ENCODE assay signal across 18 cellular contexts in the genomic region with DNA sequence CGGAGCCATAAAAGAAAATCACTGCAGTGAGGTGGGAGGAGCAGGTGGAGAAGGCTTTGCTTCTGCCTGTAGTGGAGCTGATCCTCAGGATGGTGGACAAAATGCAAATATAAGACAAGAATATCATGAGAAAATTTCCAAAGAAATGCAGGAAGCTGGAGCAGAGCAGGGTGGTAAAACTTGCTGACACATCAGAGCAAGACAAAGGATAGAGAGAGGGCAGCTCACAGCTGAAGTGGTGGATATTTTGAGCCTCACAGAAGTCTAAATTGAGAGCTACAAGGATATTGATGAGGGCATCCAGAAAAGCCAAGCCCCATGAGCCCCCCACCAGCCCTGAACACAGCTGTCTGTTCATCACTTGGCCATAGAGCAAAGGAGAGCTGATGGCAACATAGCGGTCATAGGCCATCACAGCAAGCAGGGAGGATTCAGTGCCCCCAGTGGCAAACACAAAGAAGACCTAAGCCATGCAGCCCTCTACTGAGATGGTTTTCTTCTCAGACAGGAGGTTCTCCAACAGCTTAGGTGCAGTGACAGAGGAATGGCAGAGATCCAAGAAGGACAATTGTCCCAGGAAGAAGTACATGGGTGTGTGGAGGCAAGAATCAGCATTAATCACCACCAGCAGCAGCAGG. TPM values are rescaled to one million over a fixed set of nuclear protein-coding genes. Genes with fewer than 3 reads are reported as not detected.
DNase-seq lines count a peak whose midpoint lies in the region; ATAC-seq, FAIRE-seq and TF ChIP-seq lines count a peak whose summit lies in the region.
"Had no signal": no experiment of that assay in that cellular context is flagged by ENCODE, and none has a peak within 500 bp of the region (broad histone marks: within the 10 kb centered on the region; RNA-seq: fewer than 3 reads in every experiment).

No MANE protein-coding gene starts in this region.

- H3K9me3 Mint-ChIP-seq in endodermal cell: no peaks in the 10 kb centered on the region
- no peaks in the 10 kb centered on the region for H3K9me3 Mint-ChIP-seq in activated naive CD4-positive, alpha-beta T cell treated with anti-CD3 and anti-CD28 coated beads for 36 hours
- H3K9me3 Mint-ChIP-seq: activated naive CD4-positive, alpha-beta T cell treated with anti-CD3 and anti-CD28 coated beads, Interleukin-2, amount 50 U/mL, for 72 hours had no signal

- POLR2A ChIA-PET in A549 (lab: Yijun Ruan, JAX): no interaction called here

- H3K27me3 Mint-ChIP-seq in endodermal cell (ENCODE audit: insufficient read depth): peaks cover 3% of the 10 kb centered on the region
- H3K27me3 Mint-ChIP-seq in activated naive CD4-positive, alpha-beta T cell treated with anti-CD3 and anti-CD28 coated beads for 36 hours (ENCODE audit: low read depth): no peaks in the 10 kb centered on the region

- H3K9me3 ChIP-seq in A549 (no peaks in the 10 kb centered on the region), endodermal cell (ENCODE audit: control insufficient read depth, low read length) (peaks cover 5% of the 10 kb centered on the region), gastroesophageal sphincter (peaks cover 0 to 2% (median 0%) of the 10 kb centered on the region in 3 donors)
- H3K9me3 ChIP-seq: mucosa of descending colon, testis had no signal

- no peaks in the 10 kb centered on the region for H3K36me3 ChIP-seq in endodermal cell (ENCODE audit: control insufficient read depth, insufficient read depth, low read length)
- H3K36me3 ChIP-seq in gastroesophageal sphincter: no peaks in the 10 kb centered on the region

- TF ChIP-seq CTCF in A549 (IDR thresholded peaks at IDR 0.05) (no peak), GM12874 (IDR thresholded peaks at IDR 0.05; ENCODE audit: insufficient read depth, low read depth, low read length) (peak; percentile 34; the same call in 1 of the 2 replicates), endodermal cell (conservative IDR thresholded peaks at IDR 0.05) (peak; percentile 66), gastroesophageal sphincter (IDR thresholded peaks at IDR 0.05) (no peak)

- peak in 1 of 2 experiments; percentile 17; a peak in 1 of 5 replicates for TF ChIP-seq RAD21 in A549 (conservative IDR thresholded peaks at IDR 0.05 in 1 of 2, IDR thresholded peaks at IDR 0.05 in 1 of 2)

- H3K4me1 ChIP-seq in A549 (no peaks in the 10 kb centered on the region), endodermal cell (ENCODE audit: control insufficient read depth, insufficient read depth, low read length) (no peaks in the 10 kb centered on the region), gastroesophageal sphincter (no peaks in the 10 kb centered on the region)
- H3K4me1 ChIP-seq: testis had no signal

- H3K9ac ChIP-seq in endodermal cell (ENCODE audit: extremely low read depth, low read length, poor library complexity, severe bottlenecking): no peak overlapping the region

- intact Hi-C loops in activated naive CD4-positive, alpha-beta T cell treated with anti-CD3 and anti-CD28 coated beads for 36 hours (cut with micrococcal nuclease): no loop called here

- H3K4me2 ChIP-seq in A549: no peak overlapping the region

- H3K27ac Mint-ChIP-seq in endodermal cell: no peak overlapping the region
- H3K27ac Mint-ChIP-seq in activated naive CD4-positive, alpha-beta T cell treated with anti-CD3 and anti-CD28 coated beads for 36 hours: no peak overlapping the region

- no peak for TF ChIP-seq EP300 in A549 (IDR thresholded peaks at IDR 0.05)
- no peak for TF ChIP-seq EP300 in gastroesophageal sphincter (IDR thresholded peaks at IDR 0.05)

- H3K27ac ChIP-seq in A549: no peak overlapping the region
- no peak overlapping the region for H3K27ac ChIP-seq in endodermal cell (ENCODE audit: low read depth, low read length)
- no peak overlapping the region for H3K27ac ChIP-seq in gastroesophageal sphincter
- H3K27ac ChIP-seq: testis had no signal

- H3K27me3 ChIP-seq in endodermal cell (ENCODE audit: control insufficient read depth, insufficient read depth, low read length, poor library complexity, severe bottlenecking): no peaks in the 10 kb centered on the region
- H3K27me3 ChIP-seq in gastroesophageal sphincter: no peaks in the 10 kb centered on the region
- H3K27me3 ChIP-seq: testis had no signal

- FAIRE-seq in A549 (lab: Jason Lieb, UNC): no peak
- FAIRE-seq: keratinocyte had no signal

- WGBS in A549 (ENCODE audit: missing lambda C conversion rate): 67% methylated on average over 2 of the region's 2 CpGs
- WGBS in endodermal cell (ENCODE audit: insufficient coverage in 1 of 2, insufficient read length in 1 of 2), 2 experiments: 95 to 100% methylated on average over 2 of the region's 2 CpGs
- WGBS in gastroesophageal sphincter (ENCODE audit: low coverage in 1 of 2), 2 donors: 71 to 82% methylated on average over 1 to 2 of the region's 2 CpGs

- ATAC-seq in A549 (peak; percentile 96), gastroesophageal sphincter (no peak)
- ATAC-seq: activated naive CD4-positive, alpha-beta T cell treated with anti-CD3 and anti-CD28 coated beads, Interleukin-2, amount 50 U/mL, for 72 hours; mucosa of descending colon had no signal

- H3K4me3 ChIP-seq in A549 (no peak overlapping the region), endodermal cell (ENCODE audit: low read length) (no peak overlapping the region), gastroesophageal sphincter (no peak overlapping the region)
- H3K4me3 ChIP-seq: mucosa of descending colon, testis had no signal

- DNase-seq in A549 (ENCODE audit: low read depth in 1 of 2, low spot score in 1 of 2) (peak; percentile 15 to 41), OCI-M1 (lab: John Stamatoyannopoulos, UW) (peak; percentile 42), endodermal cell (peak; percentile 77), LoVo (ENCODE audit: low spot score) (no peak), NCI-H1417 treated with DMSO at 0.1 percent for 48 hours (lab: John Stamatoyannopoulos, UW) (no peak)
- no peak for DNase-seq in activated naive CD4-positive, alpha-beta T cell treated with anti-CD3 and anti-CD28 coated beads for 36 hours
- DNase-seq: activated CD8-positive, alpha-beta memory T cell treated with anti-CD3 and anti-CD28 coated beads, Interleukin-2, amount 50 U/mL, for 48 hours; DMS79; mucosa of descending colon; NCI-H1436 treated with DMSO at 0.1 percent for 48 hours; posterior cingulate gyrus; testis had no signal

- no peak overlapping the region for H3K4me3 Mint-ChIP-seq in endodermal cell
- no peak overlapping the region for H3K4me3 Mint-ChIP-seq in activated naive CD4-positive, alpha-beta T cell treated with anti-CD3 and anti-CD28 coated beads for 36 hours

- H3K36me3 Mint-ChIP-seq in endodermal cell (ENCODE audit: low read depth): no peaks in the 10 kb centered on the region
- no peaks in the 10 kb centered on the region for H3K36me3 Mint-ChIP-seq in activated naive CD4-positive, alpha-beta T cell treated with anti-CD3 and anti-CD28 coated beads for 36 hours (ENCODE audit: low read depth)
- H3K36me3 Mint-ChIP-seq: activated naive CD4-positive, alpha-beta T cell treated with anti-CD3 and anti-CD28 coated beads, Interleukin-2, amount 50 U/mL, for 72 hours had no signal

- TF ChIP-seq POLR2A in A549 (IDR thresholded peaks at IDR 0.05; ENCODE audit: low read length): no peak
- TF ChIP-seq POLR2A in gastroesophageal sphincter (IDR thresholded peaks at IDR 0.05): no peak

- CTCF ChIA-PET in A549 (lab: Yijun Ruan, JAX): interaction anchor here (0.5 to 0.8 kb wide), 3 partner anchors 15 to 176 kb away, joined by 3 to 4 read pairs (median 3); no protein-coding TSS in a partner anchor
- CTCF ChIA-PET in activated naive CD4-positive, alpha-beta T cell treated with anti-CD3 and anti-CD28 coated beads for 36 hours (lab: Charles Lee): no interaction called here

- H3K4me1 Mint-ChIP-seq in endodermal cell: peaks cover 6% of the 10 kb centered on the region
- peaks cover 20% of the 10 kb centered on the region for H3K4me1 Mint-ChIP-seq in activated naive CD4-positive, alpha-beta T cell treated with anti-CD3 and anti-CD28 coated beads for 36 hours (ENCODE audit: low read depth)

TF ChIP-seq in A549, 52 proteins besides CTCF, POLR2A, EP300 and RAD21:
- TF ChIP-seq JUNB (IDR thresholded peaks at IDR 0.05): no peak
- TF ChIP-seq MAFK (IDR thresholded peaks at IDR 0.05; ENCODE audit: partially characterized antibody): peak; percentile 40

RNA-seq across cellular contexts. Expression of gene ANP32D, which starts 30.0 kb away (rescaled TPM):
- polyA plus RNA-seq in A549 (2011; rRNA removed): not detected in 2 replicates
- not detected in 2 replicates for polyA plus RNA-seq in A549 (2012; cell fraction: cytosol; rRNA removed)
- not detected in 2 replicates for polyA plus RNA-seq in A549 (2012; cell fraction: nucleus; rRNA removed)
- not detected in 3 replicates for polyA plus RNA-seq in A549 (2017; fragmentation: RNase III; extraction: RNeasy Plus Mini Kit Qiagen cat#74134 plus additional on column Dnase treatment)
- polyA minus RNA-seq in A549 (2011; rRNA and poly(A)+ RNA removed): not detected in 2 replicates
- total RNA-seq in endodermal cell: not detected
- not detected for polyA plus RNA-seq in endodermal cell (2013, experiment 1 of 2)
- not detected for polyA plus RNA-seq in endodermal cell (2013, experiment 2 of 2)
- not detected for total RNA-seq in activated naive CD4-positive, alpha-beta T cell treated with anti-CD3 and anti-CD28 coated beads for 36 hours
- 1 to 10 TPM in 1 of 4 donors, not detected in 3; 1.2 TPM for total RNA-seq in gastroesophageal sphincter
- total RNA-seq: activated naive CD4-positive, alpha-beta T cell treated with anti-CD3 and anti-CD28 coated beads, Interleukin-2, amount 50 U/mL, for 72 hours; cardiac septum; glomerular endothelial cell; mucosa of descending colon had no signal
- polyA plus RNA-seq: keratinocyte had no signal

RNA-seq across cellular contexts. Expression of gene C12orf54, which starts 40.0 kb away (rescaled TPM):
- polyA plus RNA-seq in A549 (2011; rRNA removed): not detected in 2 replicates
- not detected in 2 replicates for polyA plus RNA-seq in A549 (2012; cell fraction: cytosol; rRNA removed)
- not detected in 2 replicates for polyA plus RNA-seq in A549 (2012; cell fraction: nucleus; rRNA removed)
- polyA plus RNA-seq in A549 (2017; fragmentation: RNase III; extraction: RNeasy Plus Mini Kit Qiagen cat#74134 plus additional on column Dnase treatment): not detected in 3 replicates
- polyA minus RNA-seq in A549 (2011; rRNA and poly(A)+ RNA removed): not detected in 2 replicates
- total RNA-seq in endodermal cell: not detected
- polyA plus RNA-seq in endodermal cell (2013, experiment 1 of 2): not detected
- not detected for polyA plus RNA-seq in endodermal cell (2013, experiment 2 of 2)
- total RNA-seq in activated naive CD4-positive, alpha-beta T cell treated with anti-CD3 and anti-CD28 coated beads for 36 hours: not detected
- total RNA-seq in gastroesophageal sphincter: not detected
- total RNA-seq: activated naive CD4-positive, alpha-beta T cell treated with anti-CD3 and anti-CD28 coated beads, Interleukin-2, amount 50 U/mL, for 72 hours; cardiac septum; glomerular endothelial cell had no signal

Comparison
In these comparisons a context has a peak if more than half of its experiments do, and no peak if none do; other contexts are left out.
1. DNase-seq: peak in A549 (2 of 2), OCI-M1 (single experiment) and endodermal cell (single experiment); none in activated naive CD4-positive, alpha-beta T cell treated with anti-CD3 and anti-CD28 coated beads for 36 hours (single experiment), LoVo (single experiment) and NCI-H1417 treated with DMSO at 0.1 percent for 48 hours (single experiment).
2. CTCF ChIP-seq: peak in GM12874 (single experiment) and endodermal cell (single experiment); none in A549 (single experiment) and gastroesophageal sphincter (0 of 4).